Comparison of ENCODE assay signal across 14 cellular contexts in the genomic region with DNA sequence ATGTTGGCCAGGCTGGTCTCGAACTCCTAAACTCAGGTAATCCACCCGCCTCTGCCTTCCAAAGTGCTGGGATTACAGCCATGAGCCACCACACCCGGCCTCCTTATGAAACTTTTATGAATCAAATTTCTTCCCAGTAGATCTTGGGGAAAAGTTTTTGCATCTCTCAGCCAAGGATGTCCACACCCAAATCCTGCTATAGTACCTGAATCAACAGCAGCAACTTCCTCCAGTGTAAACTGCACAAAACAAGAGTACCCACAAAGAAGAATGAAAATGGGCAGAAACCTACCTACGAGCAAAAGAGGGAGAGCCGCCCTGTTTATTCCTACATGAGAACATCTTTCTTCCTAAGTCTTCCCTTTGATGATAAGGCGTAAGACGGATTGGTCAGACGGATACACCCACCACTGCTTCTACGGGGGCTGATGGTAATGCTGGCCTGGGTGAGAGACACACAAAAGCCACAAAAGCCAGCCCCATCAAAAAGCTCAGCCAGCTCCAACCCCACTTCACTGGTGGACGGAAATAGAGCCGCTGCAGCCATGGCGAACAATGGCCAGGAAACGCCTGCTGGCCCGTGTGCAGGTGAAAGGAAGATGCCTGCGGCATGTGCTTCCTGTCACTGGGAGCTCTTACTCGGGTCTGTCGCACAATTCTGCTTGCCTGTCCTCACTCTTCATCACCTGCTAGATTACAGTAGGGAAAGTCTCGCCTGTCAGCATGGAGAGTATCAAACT. TPM values are rescaled to one million over a fixed set of nuclear protein-coding genes. Genes with fewer than 3 reads are reported as not detected.
A peak's percentile ranks its signal among the peaks of the same experiment; 100 is the strongest.
DNase-seq lines count a peak whose midpoint lies in the region; ATAC-seq and TF ChIP-seq lines count a peak whose summit lies in the region.
"Had no signal": no experiment of that assay in that cellular context is flagged by ENCODE, and none has a peak within 500 bp of the region (broad histone marks: within the 10 kb centered on the region; RNA-seq: fewer than 3 reads in every experiment).

No MANE protein-coding gene starts in this region.

- H3K27ac Mint-ChIP-seq in activated CD4-positive, alpha-beta T cell treated with anti-CD3 and anti-CD28 coated beads, Interleukin-2, amount 10 ng/mL, durations not matched to agents 24 days and 14 days: peak overlapping the region; percentile 21

- in situ Hi-C loops in gastrocnemius medialis (cut with MboI; ENCODE audit: low sequenced_read_pairs in 4 of 4): no loop called here

- 43 to 45% methylated on average over 18 of the region's 18 CpGs for WGBS in heart right ventricle, 2 donors

- peaks cover 4 to 89% (median 37%) of the 10 kb centered on the region in 9 donors for H3K4me1 ChIP-seq in heart right ventricle
- peaks cover 0 to 5% of the 10 kb centered on the region in 2 donors for H3K4me1 ChIP-seq in gastrocnemius medialis

- H3K27me3 ChIP-seq in heart right ventricle: peaks cover 0 to 54% (median 18%) of the 10 kb centered on the region in 7 donors
- H3K27me3 ChIP-seq in gastrocnemius medialis: no peaks in the 10 kb centered on the region

- DNase-seq in activated CD4-positive, alpha-beta T cell treated with anti-CD3 and anti-CD28 coated beads, Interleukin-2, amount 10 ng/mL, durations not matched to agents 24 days and 14 days: peak; percentile 74
- no peak for DNase-seq in activated CD4-positive, alpha-beta T cell treated with anti-CD3 and anti-CD28 coated beads, Interleukin-2, amount 50 U/mL, for 48 hours
- DNase-seq in NCI-H69 (lab: John Stamatoyannopoulos, UW) (peak; percentile 50), heart right ventricle (peak; percentile 31 to 57), gastrocnemius medialis (no peak), left colon (no peak)
- DNase-seq: activated CD4-positive, alpha-beta T cell treated with anti-CD3 and anti-CD28 coated beads for 1 hour; cortex of kidney; NCI-H1694; spleen had no signal

- H3K36me3 ChIP-seq in heart right ventricle (peaks cover 0 to 53% (median 11%) of the 10 kb centered on the region in 9 donors), gastrocnemius medialis (peaks cover 0 to 5% of the 10 kb centered on the region in 2 donors)
- H3K36me3 ChIP-seq: neutrophil, spleen had no signal

- peak overlapping the region; percentile 63 for H3K4me3 Mint-ChIP-seq in activated CD4-positive, alpha-beta T cell treated with anti-CD3 and anti-CD28 coated beads, Interleukin-2, amount 10 ng/mL, durations not matched to agents 24 days and 14 days

- H3K4me3 ChIP-seq in heart right ventricle (no peak overlapping the region), gastrocnemius medialis (no peak overlapping the region)

- peaks cover 26% of the 10 kb centered on the region for H3K4me1 Mint-ChIP-seq in activated CD4-positive, alpha-beta T cell treated with anti-CD3 and anti-CD28 coated beads, Interleukin-2, amount 10 ng/mL, durations not matched to agents 24 days and 14 days

- peaks cover 36% of the 10 kb centered on the region for H3K27me3 Mint-ChIP-seq in activated CD4-positive, alpha-beta T cell treated with anti-CD3 and anti-CD28 coated beads, Interleukin-2, amount 10 ng/mL, durations not matched to agents 24 days and 14 days

- TF ChIP-seq CTCF in heart right ventricle (IDR thresholded peaks at IDR 0.05) (no peak), gastrocnemius medialis (IDR thresholded peaks at IDR 0.05 in 4 of 5, conservative IDR thresholded peaks at IDR 0.05 in 1 of 5) (no peak)

- no peaks in the 10 kb centered on the region for H3K9me3 ChIP-seq in heart right ventricle
- H3K9me3 ChIP-seq in gastrocnemius medialis: no peaks in the 10 kb centered on the region
- H3K9me3 ChIP-seq: neutrophil, spleen had no signal

- H3K9me3 Mint-ChIP-seq in activated CD4-positive, alpha-beta T cell treated with anti-CD3 and anti-CD28 coated beads, Interleukin-2, amount 10 ng/mL, durations not matched to agents 24 days and 14 days: no peaks in the 10 kb centered on the region

- H3K36me3 Mint-ChIP-seq in activated CD4-positive, alpha-beta T cell treated with anti-CD3 and anti-CD28 coated beads, Interleukin-2, amount 10 ng/mL, durations not matched to agents 24 days and 14 days (ENCODE audit: low read depth): no peaks in the 10 kb centered on the region

- intact Hi-C loops in activated CD4-positive, alpha-beta T cell treated with anti-CD3 and anti-CD28 coated beads, Interleukin-2, amount 10 ng/mL, durations not matched to agents 24 days and 14 days (cut with micrococcal nuclease): loop anchor here (1.0 kb wide), 1 partner anchor 22 kb away; no protein-coding TSS in a partner anchor
- intact Hi-C loops in heart right ventricle (cut with DNase I) (no loop called here), gastrocnemius medialis (cut with DNase I; ENCODE audit: low total_unique reads) (no loop called here), left colon (cut with DNase I, micrococcal nuclease) (no loop called here)

- ATAC-seq in heart right ventricle (peak; percentile 59 to 91 (median 84)), gastrocnemius medialis (peak; percentile 41 to 53), HG02571 (IDR thresholded peaks at IDR 0.05; ENCODE audit: unreplicated experiment) (no peak), left colon (no peak), GM21367 (IDR thresholded peaks at IDR 0.05; ENCODE audit: unreplicated experiment) (no peak)
- ATAC-seq: HCT116 had no signal

- TF ChIP-seq POLR2A in gastrocnemius medialis (IDR thresholded peaks at IDR 0.05): no peak

- H3K27ac ChIP-seq in heart right ventricle: peak overlapping the region; percentile 38 to 86 (median 74)
- peak overlapping the region; percentile 33 to 64 (median 58) for H3K27ac ChIP-seq in gastrocnemius medialis
- H3K27ac ChIP-seq: neutrophil, spleen had no signal

RNA-seq across cellular contexts. Expression of gene JCAD, which starts 10.4 kb away (rescaled TPM):
- total RNA-seq in activated CD4-positive, alpha-beta T cell treated with anti-CD3 and anti-CD28 coated beads, Interleukin-2, amount 10 ng/mL, durations not matched to agents 24 days and 14 days: 0.19 and 0.21 TPM in 2 replicates
- total RNA-seq in heart right ventricle (10 to 100 TPM; 16.5 to 39.8 (median 21.4) TPM), gastrocnemius medialis (10 to 100 TPM in 1 of 4 donors, 1 to 10 TPM in 3; 6.0 to 12.1 (median 6.5) TPM), left colon (10 to 100 TPM in 1 of 2 donors, 1 to 10 TPM in 1; 1.8 to 24.7 TPM)
- 10 to 100 TPM in 1 of 2 donors, 1 to 10 TPM in 1; 7.7 to 13.0 TPM for polyA plus RNA-seq in heart right ventricle

Comparison
In these comparisons a context has a peak if more than half of its experiments do, and no peak if none do; other contexts are left out.
1. DNase-seq: peak in activated CD4-positive, alpha-beta T cell treated with anti-CD3 and anti-CD28 coated beads, Interleukin-2, amount 10 ng/mL, durations not matched to agents 24 days and 14 days (single experiment), NCI-H69 (single experiment) and heart right ventricle (2 of 2); none in activated CD4-positive, alpha-beta T cell treated with anti-CD3 and anti-CD28 coated beads, Interleukin-2, amount 50 U/mL, for 48 hours (0 of 2), gastrocnemius medialis (0 of 2) and left colon (0 of 2).
2. ATAC-seq: peak in heart right ventricle (8 of 8) and gastrocnemius medialis (2 of 2); none in HG02571 (single experiment), left colon (single experiment) and GM21367 (single experiment).